In genomic region chr2:86518498-86518897, GRCh38 we compare ENCODE assay signal across 1 cellular context.
TF ChIP-seq lines count a peak whose summit lies in the region.

No MANE protein-coding gene starts in this region.

TF ChIP-seq in HCT116, 20 proteins besides CTCF, POLR2A, EP300 and RAD21 (continued from another document):
- TF ChIP-seq ZNF274 (IDR thresholded peaks at IDR 0.05; ENCODE audit: low read depth, low read length) (no peak), SRF (IDR thresholded peaks at IDR 0.05; ENCODE audit: low read depth) (no peak), FOSL1 (IDR thresholded peaks at IDR 0.05; ENCODE audit: low read depth) (no peak), ATF3 (IDR thresholded peaks at IDR 0.05) (no peak)
